ENCODE assay signal across 18 cellular contexts in the genomic region with DNA sequence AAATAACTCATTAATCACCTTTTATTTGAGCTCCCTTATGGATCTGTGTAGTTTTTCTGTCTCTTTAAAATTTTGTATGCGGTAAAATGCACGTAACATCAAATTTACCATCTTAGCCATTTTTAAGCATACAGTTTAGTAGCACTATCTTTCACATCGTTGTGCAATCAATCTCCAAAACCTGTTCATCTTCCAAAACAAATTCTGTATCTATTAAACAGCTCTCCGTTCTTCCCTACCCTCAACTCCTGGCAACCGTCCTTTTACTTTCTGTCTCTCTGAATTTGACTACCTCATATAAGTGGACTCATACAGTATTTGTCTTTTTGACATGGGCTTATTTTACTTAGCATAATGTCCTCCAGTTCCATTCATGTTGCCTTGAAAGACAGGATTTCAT.
DNase-seq lines count a peak whose midpoint lies in the region; ATAC-seq, FAIRE-seq and TF ChIP-seq lines count a peak whose summit lies in the region.
"Had no signal": no experiment of that assay in that cellular context is flagged by ENCODE, and none has a peak within 500 bp of the region (broad histone marks: within the 10 kb centered on the region; RNA-seq: fewer than 3 reads in every experiment).

No MANE protein-coding gene starts in this region.

- no peaks in the 10 kb centered on the region for H3K27me3 ChIP-seq in K562 (ENCODE audit: control insufficient read depth in 2 of 2, insufficient read depth in 2 of 2, low read length in 2 of 2)
- H3K27me3 ChIP-seq in keratinocyte (ENCODE audit: control insufficient read depth, extremely low read depth, insufficient read depth, low read length) = no peaks in the 10 kb centered on the region

- H3K4me1 ChIP-seq in A549 (peaks cover 13% of the 10 kb centered on the region; the same call in 2 of the 3 replicates), K562 (replicated peaks in 1 of 2; ENCODE audit: control insufficient read depth in 2 of 2, insufficient read depth in 2 of 2, low read length in 2 of 2) (no peaks in the 10 kb centered on the region), keratinocyte (ENCODE audit: control insufficient read depth, extremely low read depth, insufficient read depth, low read length) (peaks cover 9% of the 10 kb centered on the region)
- H3K4me1 ChIP-seq: Caco-2 had no signal

- BruUV-seq in K562 (replicated peaks; lab: Mats Ljungman, UMichigan) = no TSS peak

- H3K9ac ChIP-seq in K562 (ENCODE audit: insufficient read depth in 1 of 2, low read depth in 2 of 2, low read length in 2 of 2) (no peak overlapping the region), keratinocyte (ENCODE audit: control insufficient read depth, extremely low read depth, insufficient read depth, low read length) (no peak overlapping the region)

- dilution Hi-C loops in keratinocyte (cut with MboI; ENCODE audit: extremely low pct_ligation_motif_present, low sequenced_read_pairs) = no loop called here

- H3K27ac ChIP-seq in A549 (no peak overlapping the region), K562 (ENCODE audit: extremely low read depth, low read depth, low read length) (no peak overlapping the region), keratinocyte (ENCODE audit: control insufficient read depth, insufficient read depth, low read length) (no peak overlapping the region)
- H3K27ac ChIP-seq: C4-2B had no signal

- CTCF ChIA-PET in A549 (lab: Yijun Ruan, JAX) (interaction anchor here (0.7 to 1.1 kb wide), 3 partner anchors 14 to 23 kb away, joined by 3 to 5 read pairs (median 4); no protein-coding TSS in a partner anchor), K562 (lab: Yijun Ruan, JAX; ENCODE audit: low intra/inter-chr PET ratio) (no interaction called here)

- no peak for DNase-seq in A549 (ENCODE audit: low read depth in 1 of 2, low spot score in 1 of 2)
- DNase-seq in GM12892 (ENCODE audit: insufficient read length) = no peak
- no peak for DNase-seq in K562 (ENCODE audit: extremely low read depth in 1 of 4, low spot score in 3 of 4)
- DNase-seq in keratinocyte (ENCODE audit: low read depth, low spot score) = no peak
- no peak for DNase-seq in NCI-H2196 treated with DMSO at 0.1 percent for 48 hours (lab: John Stamatoyannopoulos, UW; ENCODE audit: unreplicated experiment)
- DNase-seq: ACHN; AML-193; Caco-2; CD4-positive, alpha-beta T cell; DMS153; DMS79; GF-D8; H9 had no signal

- H2AFZ ChIP-seq in K562 (ENCODE audit: low read depth, low read length) (no peak overlapping the region), keratinocyte (ENCODE audit: control insufficient read depth, low read length) (no peak overlapping the region)

- H4K20me1 ChIP-seq in K562 (replicated peaks; ENCODE audit: control insufficient read depth, insufficient read depth, low read length) = no peaks in the 10 kb centered on the region
- no peaks in the 10 kb centered on the region for H4K20me1 ChIP-seq in keratinocyte (ENCODE audit: control insufficient read depth, extremely low read depth, insufficient read depth, low read length)

- 80% methylated on average over 5 of the region's 5 CpGs for whole genome bisulfite sequencing in A549 (ENCODE audit: missing lambda C conversion rate)
- 70% methylated on average over 5 of the region's 5 CpGs for WGBS in K562 (ENCODE audit: insufficient coverage, low coverage, missing lambda C conversion rate)

- H3K4me3 ChIP-seq in A549 (no peak overlapping the region), K562 (no peak overlapping the region), keratinocyte (ENCODE audit: control insufficient read depth in 2 of 3, extremely low read depth in 1 of 3, insufficient read depth in 2 of 3, low read depth in 1 of 3, low read length in 3 of 3) (no peak overlapping the region)

- no peak for TF ChIP-seq RAD21 in A549 (conservative IDR thresholded peaks at IDR 0.05 in 1 of 2, IDR thresholded peaks at IDR 0.05 in 1 of 2)
- no peak for TF ChIP-seq RAD21 in K562 (CRISPR knock-in tag; conservative IDR thresholded peaks at IDR 0.05 in 1 of 2, IDR thresholded peaks at IDR 0.05 in 1 of 2)

- FAIRE-seq in A549 (lab: Jason Lieb, UNC) (peak; percentile 36), GM12892 (lab: Jason Lieb, UNC) (peak; percentile 72), K562 (lab: Jason Lieb, UNC) (no peak), keratinocyte (lab: Jason Lieb, UNC) (no peak)
- FAIRE-seq: GM19239, H1 had no signal

- TF ChIP-seq EP300 in A549 (IDR thresholded peaks at IDR 0.05) (no peak), K562 (IDR thresholded peaks at IDR 0.05; ENCODE audit: low read length) (no peak)

- TF ChIP-seq CTCF in A549 (IDR thresholded peaks at IDR 0.05) (no peak), K562 (IDR thresholded peaks at IDR 0.05 in 2 of 3, conservative IDR thresholded peaks at IDR 0.05 in 1 of 3; ENCODE audit: insufficient read depth in 2 of 3, low read depth in 1 of 3, low read length in 3 of 3) (no peak), keratinocyte (optimal IDR thresholded peaks at IDR 0.05 in 1 of 3, IDR thresholded peaks at IDR 0.05 in 1 of 3, conservative IDR thresholded peaks at IDR 0.05 in 1 of 3; ENCODE audit: extremely low read depth in 1 of 3, insufficient read depth in 2 of 3, low read length in 3 of 3) (no peak)

- ATAC-seq in A549 (no peak), K562 (no peak), HG02840 (IDR thresholded peaks at IDR 0.05; ENCODE audit: low FRiP score, unreplicated experiment) (no peak), GM18907 (IDR thresholded peaks at IDR 0.05; ENCODE audit: unreplicated experiment) (no peak)

- H3K9me1 ChIP-seq in K562 (ENCODE audit: control insufficient read depth, insufficient read depth, low read length) (no peaks in the 10 kb centered on the region), keratinocyte (ENCODE audit: control insufficient read depth, extremely low read depth, insufficient read depth, low read length) (no peaks in the 10 kb centered on the region)

- H3K79me2 ChIP-seq in K562 (ENCODE audit: control insufficient read depth, insufficient read depth, low read length) (no peaks in the 10 kb centered on the region), keratinocyte (ENCODE audit: control insufficient read depth, insufficient read depth, low read length) (peaks cover 2% of the 10 kb centered on the region)

- 0 out of 3 replicates have a peak, but pooled peaks cover 2% of the 10 kb centered on the region for H3K36me3 ChIP-seq in K562 (ENCODE audit: control insufficient read depth, insufficient read depth, low read length)
- no peaks in the 10 kb centered on the region for H3K36me3 ChIP-seq in keratinocyte (ENCODE audit: control insufficient read depth in 2 of 2, extremely low read depth in 1 of 2, insufficient read depth in 2 of 2, low read length in 2 of 2)

- TF ChIP-seq POLR2A in A549 (IDR thresholded peaks at IDR 0.05; ENCODE audit: low read length) = no peak
- TF ChIP-seq POLR2A in GM12892 (IDR thresholded peaks at IDR 0.05; ENCODE audit: low read depth, low read length) = no peak
- TF ChIP-seq POLR2A in K562 (conservative IDR thresholded peaks at IDR 0.05) = no peak

- in situ Hi-C loops in K562 (cut with MboI) = no loop called here

- POLR2A ChIA-PET in A549 (lab: Yijun Ruan, JAX) (no interaction called here), K562 (lab: Yijun Ruan, JAX) (interaction anchor here (1.3 kb wide), 1 partner anchor 13 kb away, joined by 5 read pairs; no protein-coding TSS in a partner anchor)

- H3K9me3 ChIP-seq in A549 (peaks cover 4% of the 10 kb centered on the region; the same call in 1 of the 3 replicates), K562 (replicated peaks; ENCODE audit: control insufficient read depth, insufficient read depth, low read depth, low read length) (no peaks in the 10 kb centered on the region), keratinocyte (ENCODE audit: control insufficient read depth, low read depth, low read length) (no peaks in the 10 kb centered on the region)
- H3K9me3 ChIP-seq: Caco-2 had no signal

- intact Hi-C loops in K562 (cut with micrococcal nuclease) = no loop called here

- H3K4me2 ChIP-seq in A549 = no peak overlapping the region
- no peak overlapping the region for H3K4me2 ChIP-seq in K562 (ENCODE audit: insufficient read depth, low read length)
- peak overlapping the region; percentile 33 for H3K4me2 ChIP-seq in keratinocyte (ENCODE audit: control insufficient read depth, extremely low read depth, insufficient read depth, low read depth, low read length)

TF ChIP-seq in A549, 52 proteins besides CTCF, POLR2A, EP300 and RAD21:
- peak in 1 of 2 experiments; percentile 22; a peak in 1 of 4 replicates for TF ChIP-seq CEBPB (IDR thresholded peaks at IDR 0.05)
- TF ChIP-seq NFE2L2 (conservative IDR thresholded peaks at IDR 0.05; ENCODE audit: low read length) = no peak
TF ChIP-seq in A549: peak in this region for 1.

TF ChIP-seq in K562, 482 proteins besides CTCF, POLR2A, EP300 and RAD21:
- TF ChIP-seq SMC3 (conservative IDR thresholded peaks at IDR 0.05; ENCODE audit: insufficient read depth, low read depth, low read length) = no peak
- 0 out of 2 replicates have a peak, but pooled peaks have one; percentile 37 for TF ChIP-seq CEBPB (tag; IDR thresholded peaks at IDR 0.05)
